Comparison of ENCODE assay signal across 19 cellular contexts in genomic region chr15:82551646-82552247, GRCh38. TPM values are rescaled to one million over a fixed set of nuclear protein-coding genes. Genes with fewer than 3 reads are reported as not detected.
DNase-seq lines count a peak whose midpoint lies in the region; ATAC-seq, FAIRE-seq and TF ChIP-seq lines count a peak whose summit lies in the region.
"Had no signal": no experiment of that assay in that cellular context is flagged by ENCODE, and none has a peak within 500 bp of the region (broad histone marks: within the 10 kb centered on the region; RNA-seq: fewer than 3 reads in every experiment).

No MANE protein-coding gene starts in this region.

- dilution Hi-C loops in keratinocyte (cut with MboI; ENCODE audit: extremely low pct_ligation_motif_present, low sequenced_read_pairs), result no loop called here

- H3K9ac ChIP-seq in keratinocyte (ENCODE audit: control insufficient read depth, extremely low read depth, insufficient read depth, low read length), result no peak overlapping the region

- DNase-seq in GM12892 (ENCODE audit: insufficient read length), result no peak
- no peak for DNase-seq in GM23338 (ENCODE audit: low spot score)
- peak; percentile 38 for DNase-seq in LoVo (ENCODE audit: low spot score)
- DNase-seq in keratinocyte (ENCODE audit: low read depth, low spot score), result no peak
- no peak for DNase-seq in dedifferentiated amniotic fluid mesenchymal stem cell (ENCODE audit: extremely low spot score)
- DNase-seq in aorta, result no peak
- DNase-seq in NCI-H146 treated with DMSO at 0.1 percent for 48 hours (lab: John Stamatoyannopoulos, UW; ENCODE audit: unreplicated experiment), result no peak
- DNase-seq: activated CD4-positive, CD25-positive, alpha-beta regulatory T cell treated with anti-CD3 and anti-CD28 coated beads, Interleukin-2, amount 50 U/mL, for 72 hours; activated gamma-delta T cell; amygdala; foreskin fibroblast; KBM-7; left ventricle myocardium superior; NCI-H1417; SHP77 treated with DMSO at 0.1 percent for 48 hours; stimulated activated CD4-positive, alpha-beta T cell treated with anti-CD3 and anti-CD28 coated beads, Interleukin-2, amount 100 ng/mL, for 48 hours had no signal

- H3K27me3 ChIP-seq in GM23338 (ENCODE audit: insufficient read depth) (no peaks in the 10 kb centered on the region), keratinocyte (ENCODE audit: control insufficient read depth, extremely low read depth, insufficient read depth, low read length) (no peaks in the 10 kb centered on the region), aorta (ENCODE audit: control insufficient read depth in 1 of 2, insufficient read depth in 2 of 2, low read length in 1 of 2) (no peaks in the 10 kb centered on the region)

- peaks cover 2% of the 10 kb centered on the region for H3K27me3 Mint-ChIP-seq in GM23338 (ENCODE audit: insufficient read depth, low read depth, poor library complexity)

- H3F3A ChIP-seq in GM23338 (replicated peaks; ENCODE audit: low read depth), result no peaks in the 10 kb centered on the region

- H3K27ac ChIP-seq in GM23338 (ENCODE audit: low read depth) (no peak overlapping the region), keratinocyte (ENCODE audit: control insufficient read depth, insufficient read depth, low read length) (no peak overlapping the region), aorta (ENCODE audit: low read depth in 1 of 2, low read length in 2 of 2) (no peak overlapping the region)

- peak; percentile 42 for FAIRE-seq in GM12892 (lab: Jason Lieb, UNC)
- peak; percentile 79 for FAIRE-seq in keratinocyte (lab: Jason Lieb, UNC)
- FAIRE-seq: H54 had no signal

- H3K4me2 ChIP-seq in GM23338 (no peak overlapping the region), keratinocyte (ENCODE audit: control insufficient read depth, extremely low read depth, insufficient read depth, low read depth, low read length) (peak overlapping the region; percentile 53)

- H2AFZ ChIP-seq in GM23338 (no peak overlapping the region), keratinocyte (ENCODE audit: control insufficient read depth, low read length) (no peak overlapping the region)

- 81 to 82% methylated on average over 5 of the region's 5 CpGs for WGBS in aorta, 2 donors

- H3K9me3 ChIP-seq in keratinocyte (ENCODE audit: control insufficient read depth, low read depth, low read length), result no peaks in the 10 kb centered on the region
- no peaks in the 10 kb centered on the region for H3K9me3 ChIP-seq in aorta (ENCODE audit: control insufficient read depth, low read length)

- TF ChIP-seq CTCF in GM23338 (conservative IDR thresholded peaks at IDR 0.05; ENCODE audit: low read depth in 2 of 2), result no peak
- TF ChIP-seq CTCF in keratinocyte (optimal IDR thresholded peaks at IDR 0.05 in 1 of 3, IDR thresholded peaks at IDR 0.05 in 1 of 3, conservative IDR thresholded peaks at IDR 0.05 in 1 of 3; ENCODE audit: extremely low read depth in 1 of 3, insufficient read depth in 2 of 3, low read length in 3 of 3), result no peak

- H3K36me3 Mint-ChIP-seq in GM23338 (ENCODE audit: low read depth), result no peaks in the 10 kb centered on the region

- peaks cover 16% of the 10 kb centered on the region for H3K4me1 Mint-ChIP-seq in GM23338

- no peaks in the 10 kb centered on the region; the same call in 1 of the 2 replicates for H3K9me2 ChIP-seq in GM23338 (ENCODE audit: insufficient read depth)

- ATAC-seq in GM23338 (peak; percentile 39; the same call in 2 of the 3 replicates), GM18907 (IDR thresholded peaks at IDR 0.05; ENCODE audit: unreplicated experiment) (no peak), aorta (ENCODE audit: low FRiP score) (no peak)
- ATAC-seq: left ventricle myocardium superior, sciatic nerve had no signal

- H3K36me3 ChIP-seq in GM23338 (ENCODE audit: insufficient read depth), result no peaks in the 10 kb centered on the region
- no peaks in the 10 kb centered on the region for H3K36me3 ChIP-seq in keratinocyte (ENCODE audit: control insufficient read depth in 2 of 2, extremely low read depth in 1 of 2, insufficient read depth in 2 of 2, low read length in 2 of 2)
- peaks cover under 1 to 2% of the 10 kb centered on the region in 2 donors for H3K36me3 ChIP-seq in aorta (ENCODE audit: control insufficient read depth in 1 of 2, insufficient read depth in 2 of 2, low read length in 1 of 2)

- H3K9me1 ChIP-seq in keratinocyte (ENCODE audit: control insufficient read depth, extremely low read depth, insufficient read depth, low read length), result no peaks in the 10 kb centered on the region

- H4K20me1 ChIP-seq in GM23338 (replicated peaks; ENCODE audit: insufficient read depth) (no peaks in the 10 kb centered on the region), keratinocyte (ENCODE audit: control insufficient read depth, extremely low read depth, insufficient read depth, low read length) (no peaks in the 10 kb centered on the region)

- H3K9me3 Mint-ChIP-seq in GM23338, result no peaks in the 10 kb centered on the region

- TF ChIP-seq POLR2A in GM12892 (IDR thresholded peaks at IDR 0.05; ENCODE audit: low read depth, low read length), result no peak

- H3K4me1 ChIP-seq in GM23338 (ENCODE audit: insufficient read depth) (no peaks in the 10 kb centered on the region), keratinocyte (ENCODE audit: control insufficient read depth, extremely low read depth, insufficient read depth, low read length) (peaks cover 19% of the 10 kb centered on the region), aorta (ENCODE audit: control insufficient read depth in 1 of 2, insufficient read depth in 2 of 2, low read length in 2 of 2) (no peaks in the 10 kb centered on the region)

- no peak overlapping the region for H3K4me3 Mint-ChIP-seq in GM23338

- no peak overlapping the region for H3K27ac Mint-ChIP-seq in GM23338

- intact Hi-C loops in aorta (cut with DNase I), result no loop called here

- H3K4me3 ChIP-seq in GM23338 (no peak overlapping the region), keratinocyte (ENCODE audit: control insufficient read depth in 2 of 3, extremely low read depth in 1 of 3, insufficient read depth in 2 of 3, low read depth in 1 of 3, low read length in 3 of 3) (no peak overlapping the region), aorta (ENCODE audit: low read length in 2 of 2) (no peak overlapping the region)

- H3K79me2 ChIP-seq in GM23338 (replicated peaks; ENCODE audit: insufficient read depth), result no peaks in the 10 kb centered on the region
- no peaks in the 10 kb centered on the region for H3K79me2 ChIP-seq in keratinocyte (ENCODE audit: control insufficient read depth, insufficient read depth, low read length)

TF ChIP-seq in GM23338, 12 proteins besides CTCF, POLR2A, EP300 and RAD21 (continues in another document):
- no peak for TF ChIP-seq CREB1 (CRISPR knock-in tag; IDR thresholded peaks at IDR 0.05; ENCODE audit: low read depth)
- TF ChIP-seq STAT1 (IDR thresholded peaks at IDR 0.05; ENCODE audit: unreplicated experiment), result no peak
- no peak for TF ChIP-seq ZNF331 (CRISPR knock-in tag; IDR thresholded peaks at IDR 0.05; ENCODE audit: low read depth)
- no peak for TF ChIP-seq ETS1 (IDR thresholded peaks at IDR 0.05)
- TF ChIP-seq ZNF114 (CRISPR knock-in tag; IDR thresholded peaks at IDR 0.05), result no peak

RNA-seq across cellular contexts. Expression of gene RPS17, which starts 11.5 kb away (rescaled TPM):
- polyA plus RNA-seq in GM12892 (2012; ENCODE audit: missing spikeins), result 10,271 TPM
- total RNA-seq in GM23338 (2014; rRNA removed; shearing (Covaris generic)), result 1,579 and 1,741 TPM in 2 replicates
- 1,928 and 2,137 TPM in 2 replicates for polyA plus RNA-seq in GM23338 (2016; fragmentation: Nextera tagmentation; extraction: Ambion mirVana)
- 3,935 to 4,320 TPM (median 3,980 TPM) in 3 replicates for polyA plus RNA-seq in keratinocyte
- 638 TPM for polyA plus RNA-seq in keratinocyte (2011; ENCODE audit: low read depth)
- polyA plus RNA-seq in keratinocyte (2011; cell fraction: cytosol; rRNA removed), result 4,775 and 5,060 TPM in 2 replicates
- polyA plus RNA-seq in keratinocyte (2011; cell fraction: nucleus; rRNA removed), result 926 and 1,172 TPM in 2 replicates
- polyA plus RNA-seq in keratinocyte (2012; ENCODE audit: low replicate concordance), result 3,748 and 5,826 TPM in 2 replicates
- 227 to 1,259 TPM (median 991 TPM) in 3 replicates for polyA minus RNA-seq in keratinocyte
- 2,547 TPM for polyA minus RNA-seq in keratinocyte (2011; cell fraction: cytosol; rRNA and poly(A)+ RNA removed)
- polyA minus RNA-seq in keratinocyte (2011; cell fraction: nucleus; rRNA and poly(A)+ RNA removed), result 199 and 233 TPM in 2 replicates
- total RNA-seq in aorta, result 1,000 to 10,000 TPM; 1,022 to 1,110 TPM
- polyA plus RNA-seq in aorta, result 1,000 to 10,000 TPM; 4,105 to 7,043 TPM
